Comparison of ENCODE assay signal across 11 cellular contexts in genomic region chr1:236753554-236753953, GRCh38. TPM values are rescaled to one million over a fixed set of nuclear protein-coding genes. Genes with fewer than 3 reads are reported as not detected.
DNase-seq lines count a peak whose midpoint lies in the region; ATAC-seq and TF ChIP-seq lines count a peak whose summit lies in the region.
"Had no signal": no experiment of that assay in that cellular context is flagged by ENCODE, and none has a peak within 500 bp of the region (broad histone marks: within the 10 kb centered on the region; RNA-seq: fewer than 3 reads in every experiment).

No MANE protein-coding gene starts in this region.

- H3K36me3 ChIP-seq in esophagus muscularis mucosa, result peaks cover 0 to 69% (median 8%) of the 10 kb centered on the region in 4 donors

- H3K9me3 Mint-ChIP-seq in natural killer cell, result no peaks in the 10 kb centered on the region
- H3K9me3 Mint-ChIP-seq: activated B cell treated with CpG ODN at 0.5 μM for 24 hours, naive B cell had no signal

- DNase-seq in DMS79 treated with DMSO at 0.1 percent for 48 hours (lab: John Stamatoyannopoulos, UW), result peak; percentile 1
- DNase-seq in DMS79 (lab: John Stamatoyannopoulos, UW), result no peak
- DNase-seq in NCI-H82 treated with DMSO at 0.1 percent for 48 hours (lab: John Stamatoyannopoulos, UW; ENCODE audit: unreplicated experiment), result peak; percentile 35
- no peak for DNase-seq in esophagus muscularis mucosa (ENCODE audit: extremely low spot score)
- peak; percentile 47 for DNase-seq in renal cortical epithelial cell (ENCODE audit: low read depth)
- no peak for DNase-seq in natural killer cell
- DNase-seq in NCI-H1092 treated with DMSO at 0.1 percent for 48 hours (lab: John Stamatoyannopoulos, UW), result no peak
- DNase-seq in substantia nigra (lab: John Stamatoyannopoulos, UW), result no peak
- DNase-seq: activated B cell treated with CpG ODN at 0.5 μM for 24 hours, naive B cell had no signal

- no peak overlapping the region for H3K27ac Mint-ChIP-seq in natural killer cell
- H3K27ac Mint-ChIP-seq: activated B cell treated with CpG ODN at 0.5 μM for 24 hours, B cell, naive B cell had no signal

- 79% methylated on average over 4 of the region's 4 CpGs for WGBS in esophagus muscularis mucosa

- no peak overlapping the region for H3K4me3 ChIP-seq in esophagus muscularis mucosa

- no peak overlapping the region for H3K4me3 Mint-ChIP-seq in natural killer cell
- H3K4me3 Mint-ChIP-seq: activated B cell treated with CpG ODN at 0.5 μM for 24 hours, B cell, naive B cell had no signal

- H3K36me3 Mint-ChIP-seq in natural killer cell, result no peaks in the 10 kb centered on the region
- H3K36me3 Mint-ChIP-seq: naive B cell had no signal

- no peak for TF ChIP-seq POLR2A in esophagus muscularis mucosa (IDR thresholded peaks at IDR 0.05; ENCODE audit: low read depth)

- TF ChIP-seq EP300 in esophagus muscularis mucosa (IDR thresholded peaks at IDR 0.05), result no peak

- H3K27me3 ChIP-seq in esophagus muscularis mucosa, result no peaks in the 10 kb centered on the region

- H3K27me3 Mint-ChIP-seq in natural killer cell (ENCODE audit: low read depth in 2 of 2), result peaks cover 7% of the 10 kb centered on the region in 2 donors
- H3K27me3 Mint-ChIP-seq: activated B cell treated with CpG ODN at 0.5 μM for 24 hours had no signal

- H3K27ac ChIP-seq in esophagus muscularis mucosa (replicated peaks in 1 of 4) (no peak overlapping the region), substantia nigra (ENCODE audit: low read depth, low read length, poor library complexity, severe bottlenecking) (no peak overlapping the region)

- no peaks in the 10 kb centered on the region for H3K4me1 Mint-ChIP-seq in natural killer cell
- H3K4me1 Mint-ChIP-seq: activated B cell treated with CpG ODN at 0.5 μM for 24 hours, B cell, naive B cell had no signal

- ATAC-seq in natural killer cell, result no peak

- intact Hi-C loops in esophagus muscularis mucosa (cut with DNase I) (no loop called here), natural killer cell (cut with micrococcal nuclease) (no loop called here)

- peaks cover 0 to 6% (median 4%) of the 10 kb centered on the region in 4 donors for H3K4me1 ChIP-seq in esophagus muscularis mucosa

- H3K9me3 ChIP-seq in esophagus muscularis mucosa, result no peaks in the 10 kb centered on the region

- TF ChIP-seq CTCF in esophagus muscularis mucosa (IDR thresholded peaks at IDR 0.05) (peak in 2 of 3 experiments; percentile 9 to 37), natural killer cell (IDR thresholded peaks at IDR 0.05) (no peak)

RNA-seq across cellular contexts. Expression of gene MTR, which starts 41.5 kb away (rescaled TPM):
- total RNA-seq in esophagus muscularis mucosa (10 to 100 TPM; 29.7 to 43.4 (median 34.6) TPM), renal cortical epithelial cell (30.7 and 43.8 TPM in 2 replicates), natural killer cell (10 to 100 TPM; 28.4 to 41.1 (median 38.4) TPM)

Comparison
In these comparisons a context has a peak if more than half of its experiments do, and no peak if none do; other contexts are left out.
1. DNase-seq: peak in DMS79 treated with DMSO at 0.1 percent for 48 hours (single experiment), NCI-H82 treated with DMSO at 0.1 percent for 48 hours (single experiment) and renal cortical epithelial cell (single experiment); none in DMS79 (single experiment), esophagus muscularis mucosa (single experiment), natural killer cell (single experiment), NCI-H1092 treated with DMSO at 0.1 percent for 48 hours (single experiment) and substantia nigra (0 of 49).